In genomic region chr5:75236322-75237316, GRCh38 we compare ENCODE assay signal across 8 cellular contexts. TPM values are rescaled to one million over a fixed set of nuclear protein-coding genes. Genes with fewer than 3 reads are reported as not detected.
DNase-seq lines count a peak whose midpoint lies in the region; ATAC-seq and TF ChIP-seq lines count a peak whose summit lies in the region.

A gene with protein sequence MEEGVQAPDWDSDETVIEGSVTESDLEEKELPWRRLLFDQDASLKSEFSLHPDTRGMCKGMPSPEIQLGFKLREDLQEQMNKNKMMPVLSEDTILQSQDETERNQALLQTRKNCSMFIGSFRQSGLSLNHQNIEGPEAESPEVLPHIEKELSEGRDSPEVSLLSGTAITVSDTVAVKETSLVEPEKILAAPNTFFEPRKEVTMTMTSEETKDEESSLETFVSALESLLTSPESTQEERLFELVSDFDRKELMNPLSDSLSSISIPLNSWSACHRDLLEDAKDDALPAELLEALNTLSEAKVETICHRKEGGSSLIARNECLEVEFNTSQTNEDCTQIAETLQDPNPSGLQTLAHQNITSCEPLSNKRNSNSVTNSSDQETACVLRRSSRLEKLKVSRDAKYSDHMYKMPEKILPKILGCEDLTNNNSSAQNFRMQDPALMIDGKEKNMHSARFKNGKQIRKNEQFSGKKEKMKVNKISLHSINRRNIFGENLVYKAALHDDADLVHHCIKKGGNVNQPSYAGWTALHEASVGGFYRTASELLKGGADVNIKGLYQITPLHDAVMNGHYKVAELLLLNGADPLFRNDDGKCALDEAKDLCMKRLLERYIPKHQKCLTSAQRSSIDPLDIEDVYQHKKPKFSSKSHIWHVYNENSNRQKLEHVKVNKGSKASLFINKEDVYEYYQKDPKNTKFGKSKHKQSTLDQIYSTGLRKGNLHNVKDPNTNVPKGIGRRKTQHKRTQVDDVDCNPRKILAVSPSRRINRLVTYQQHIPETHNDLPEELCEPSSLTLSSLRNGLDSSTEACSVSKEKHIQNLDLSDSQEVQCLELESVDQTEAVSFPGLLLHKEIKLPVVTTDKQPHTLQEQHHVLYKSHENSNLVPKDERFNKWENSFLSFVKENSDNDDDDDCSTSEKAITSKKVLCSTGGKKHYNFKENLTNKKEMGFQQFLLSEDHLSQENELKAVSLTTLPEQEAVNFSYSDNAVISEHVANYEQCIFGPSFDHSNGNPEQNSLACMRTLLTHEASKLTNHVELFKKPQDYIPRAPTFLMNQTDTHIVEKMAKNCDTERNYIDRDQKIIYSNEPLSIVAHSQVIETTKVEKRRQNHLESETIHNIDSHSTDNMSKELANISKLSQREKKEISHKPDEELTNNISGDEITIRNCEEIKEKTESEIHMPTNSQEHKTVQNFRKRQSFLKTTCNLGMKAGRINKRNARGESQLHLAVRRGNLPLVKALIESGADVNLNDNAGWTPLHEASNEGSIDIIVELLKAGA (N-terminal part only) (minus strand): TSS chr5:75236878. CDS start chr5:75236686, 192 bp downstream.

- peak within 1 kb of the TSS; percentile 81 for H3K27ac Mint-ChIP-seq in chondrocyte (ENCODE audit: unreplicated experiment)

- H3K36me3 Mint-ChIP-seq in chondrocyte (ENCODE audit: low read depth): no peaks in the 10 kb centered on the region

- ATAC-seq in GM18909 (IDR thresholded peaks at IDR 0.05; ENCODE audit: poor library complexity, unreplicated experiment): peak; percentile 99
- ATAC-seq in HG03159 (IDR thresholded peaks at IDR 0.05; ENCODE audit: unreplicated experiment): peak; percentile 98

- H3K27me3 Mint-ChIP-seq in chondrocyte (ENCODE audit: low read depth): no peaks in the 10 kb centered on the region

- DNase-seq in AG20443 (ENCODE audit: low spot score): peak; percentile 99
- DNase-seq in NCI-H345 treated with DMSO at 0.1 percent for 48 hours (lab: John Stamatoyannopoulos, UW; ENCODE audit: unreplicated experiment): peak; percentile 54
- peak; percentile 85 for DNase-seq in activated CD4-positive, alpha-beta T cell treated with anti-CD3 and anti-CD28 coated beads for 1 hour
- no peak for DNase-seq in chondrocyte (ENCODE audit: low spot score)
- DNase-seq in kidney tubule cell (ENCODE audit: low spot score): peak; percentile 87
- peak; percentile 77 to 81 for DNase-seq in stimulated activated CD4-positive, alpha-beta T cell treated with anti-CD3 and anti-CD28 coated beads, Interleukin-1b, Interleukin-23, amount 100 ng/mL, for 1 hour (ENCODE audit: low read depth in 2 of 2)

- peak within 1 kb of the TSS; percentile 85 for H3K4me3 Mint-ChIP-seq in chondrocyte (ENCODE audit: unreplicated experiment)

- TF ChIP-seq CTCF in chondrocyte (IDR thresholded peaks at IDR 0.05): peak; percentile 91

- H3K9me3 Mint-ChIP-seq in chondrocyte (ENCODE audit: low read depth): no peaks in the 10 kb centered on the region

- peaks cover 17% of the 10 kb centered on the region for H3K4me1 Mint-ChIP-seq in chondrocyte (ENCODE audit: low read depth)

RNA-seq across cellular contexts. Expression of the gene that starts here (rescaled TPM):
- 0.10 to 0.24 TPM (median 0.18 TPM) in 3 replicates for total RNA-seq in chondrocyte
